ENCODE assay signal across 8 cellular contexts in the genomic region with DNA sequence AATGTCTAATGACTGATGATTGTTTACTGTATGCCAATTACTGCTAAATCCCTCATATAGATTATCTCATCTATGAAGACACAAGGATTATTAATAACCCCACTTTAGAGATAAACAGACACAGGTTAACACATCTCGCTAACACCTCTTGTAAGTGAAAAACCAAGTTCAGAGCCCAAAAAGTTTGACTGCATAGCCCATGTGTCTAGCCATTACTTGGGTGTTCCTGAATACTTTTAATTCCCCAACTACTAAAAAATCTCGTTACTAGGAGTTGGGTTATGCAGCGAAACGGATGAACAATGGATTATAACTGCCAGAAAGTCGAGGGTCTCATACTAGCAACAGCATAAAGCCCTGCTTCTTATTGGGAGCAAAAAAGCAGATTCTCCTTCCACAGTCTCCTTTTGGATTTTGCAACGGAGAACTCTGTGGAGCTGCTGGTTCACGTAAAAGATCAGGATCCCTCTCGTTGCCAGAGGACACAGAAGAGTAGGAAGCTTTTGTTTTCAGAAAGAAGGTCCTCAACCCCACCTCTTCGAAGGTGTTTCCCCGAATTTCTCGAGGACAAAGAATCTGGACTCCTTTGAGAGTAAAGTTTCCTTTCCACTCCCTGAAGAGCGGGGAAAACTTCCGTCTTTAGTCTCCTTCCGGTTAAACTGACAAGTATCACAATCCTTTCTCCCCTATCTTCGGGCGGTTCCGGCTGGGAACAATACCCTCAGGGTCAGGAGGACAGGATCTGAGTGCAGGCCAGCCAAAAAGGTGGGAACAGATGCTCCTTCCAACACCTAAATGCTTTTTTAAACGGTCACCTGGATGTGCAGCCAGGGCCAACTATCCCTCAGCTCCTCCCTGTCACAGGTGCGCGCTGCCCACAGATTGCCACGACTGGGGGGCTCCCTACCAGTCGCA. TPM values are rescaled to one million over a fixed set of nuclear protein-coding genes. Genes with fewer than 3 reads are reported as not detected.
A peak's percentile ranks its signal among the peaks of the same experiment; 100 is the strongest.
DNase-seq lines count a peak whose midpoint lies in the region; ATAC-seq and TF ChIP-seq lines count a peak whose summit lies in the region.

No MANE protein-coding gene starts in this region.

- ATAC-seq in GM18505 (IDR thresholded peaks at IDR 0.05; ENCODE audit: unreplicated experiment) (peak; percentile 18), HG02885 (IDR thresholded peaks at IDR 0.05; ENCODE audit: poor library complexity, unreplicated experiment) (peak; percentile 24)

- DNase-seq in BJ (ENCODE audit: low read depth) (no peak), NCI-H226 (peak; percentile 61), ascending aorta (ENCODE audit: low spot score in 2 of 2) (no peak), hepatic stellate cell (ENCODE audit: low spot score) (peak; percentile 21), NCI-H446 treated with DMSO at 0.1 percent for 48 hours (lab: John Stamatoyannopoulos, UW) (no peak)

- H3K36me3 ChIP-seq in BJ (ENCODE audit: control insufficient read depth, insufficient read depth, low read length) (peaks cover 3% of the 10 kb centered on the region; the same call in 1 of the 2 replicates), ascending aorta (peaks cover 28 to 39% of the 10 kb centered on the region in 2 donors), rectal smooth muscle tissue (ENCODE audit: control insufficient read depth, insufficient read depth, low read length) (peaks cover 11% of the 10 kb centered on the region)

- TF ChIP-seq POLR2A in GM18505 (IDR thresholded peaks at IDR 0.05; ENCODE audit: borderline replicate concordance, extremely low read depth, insufficient read depth, insufficient read length) = no peak

- peak overlapping the region; percentile 94 for H3K4me3 ChIP-seq in BJ (ENCODE audit: low read depth, low read length)
- peak overlapping the region; percentile 88 to 92 for H3K4me3 ChIP-seq in ascending aorta
- H3K4me3 ChIP-seq in rectal smooth muscle tissue (ENCODE audit: low read length) = peak overlapping the region; percentile 83

- intact Hi-C loops in ascending aorta (cut with DNase I) = loop anchor here (5.0 kb wide), 1 partner anchor 765 kb away; a partner anchor contains a TSS

- TF ChIP-seq CTCF in BJ (IDR thresholded peaks at IDR 0.05; ENCODE audit: insufficient read depth, low read depth, low read length) = no peak
- TF ChIP-seq CTCF in ascending aorta (IDR thresholded peaks at IDR 0.05) = no peak

- no peaks in the 10 kb centered on the region for H3K27me3 ChIP-seq in BJ (ENCODE audit: control insufficient read depth, insufficient read depth, low read length)
- H3K27me3 ChIP-seq in ascending aorta = no peaks in the 10 kb centered on the region
- H3K27me3 ChIP-seq in rectal smooth muscle tissue (ENCODE audit: control insufficient read depth, insufficient read depth, low read length) = no peaks in the 10 kb centered on the region

- CTCF ChIA-PET in BJ (lab: Yijun Ruan, JAX) = interaction anchor here (0.6 to 2.0 kb wide), 3 partner anchors 9 to 171 kb away, joined by 3 to 7 read pairs (median 3); no protein-coding TSS in a partner anchor

- POLR2A ChIA-PET in BJ (lab: Charles Lee) = interaction anchor here (0.6 to 2.5 kb wide), 3 partner anchors 29 to 61 kb away, joined by 4 to 12 read pairs (median 6); a partner anchor contains a TSS

- H3K4me1 ChIP-seq in ascending aorta = peaks cover 0 to 13% of the 10 kb centered on the region in 2 donors
- H3K4me1 ChIP-seq in rectal smooth muscle tissue (ENCODE audit: control insufficient read depth, insufficient read depth, low read length) = peaks cover 24% of the 10 kb centered on the region

- peak overlapping the region; percentile 87 for H3K9ac ChIP-seq in rectal smooth muscle tissue (ENCODE audit: low read length)

- H3K27ac ChIP-seq in ascending aorta (peak overlapping the region; percentile 97 to 99), rectal smooth muscle tissue (ENCODE audit: low read depth, low read length) (peak overlapping the region; percentile 92)

- H3K9me3 ChIP-seq in ascending aorta = no peaks in the 10 kb centered on the region

RNA-seq across cellular contexts. Expression of a gene that starts 0.9 kb away (rescaled TPM):
- 43.0 and 75.4 TPM in 2 replicates for polyA plus RNA-seq in BJ (2011; rRNA removed)
- 80.8 and 172 TPM in 2 replicates for polyA minus RNA-seq in BJ (2011; rRNA and poly(A)+ RNA removed)
- total RNA-seq in ascending aorta = 7.8 TPM

RNA-seq across cellular contexts. Expression of a gene that starts 48.2 kb away (rescaled TPM):
- 472 and 1,009 TPM in 2 replicates for polyA plus RNA-seq in BJ (2011; rRNA removed)
- polyA minus RNA-seq in BJ (2011; rRNA and poly(A)+ RNA removed) = 392 and 515 TPM in 2 replicates
- 311 TPM for total RNA-seq in ascending aorta

Comparison
In these comparisons a context has a peak if more than half of its experiments do, and no peak if none do; other contexts are left out.
1. DNase-seq: peak in NCI-H226 (single experiment) and hepatic stellate cell (single experiment); none in BJ (single experiment), ascending aorta (0 of 2) and NCI-H446 treated with DMSO at 0.1 percent for 48 hours (single experiment).
2. Peak in every context shown above with its lines, with median percentiles within 50 percentile points of each other: H3K4me3 ChIP-seq.